8 cellular contexts compared by ENCODE assay signal in genomic region chr19:9914315-9915207, GRCh38. TPM values are rescaled to one million over a fixed set of nuclear protein-coding genes. Genes with fewer than 3 reads are reported as not detected.
DNase-seq lines count a peak whose midpoint lies in the region; ATAC-seq and TF ChIP-seq lines count a peak whose summit lies in the region.

No MANE protein-coding gene starts in this region.

- no peak overlapping the region for H3K27ac Mint-ChIP-seq in HFFc6

- H3K27me3 Mint-ChIP-seq in HFFc6 (ENCODE audit: insufficient read depth) = peaks cover 14% of the 10 kb centered on the region

- DNase-seq in CMK (ENCODE audit: low read depth) = peak; percentile 64
- DNase-seq in HFFc6 = peak; percentile 66
- peak; percentile 86 to 87 for DNase-seq in NOMO-1 (lab: John Stamatoyannopoulos, UW; ENCODE audit: unreplicated experiment in 2 of 2)
- peak; percentile 58 to 68 (median 62) for DNase-seq in activated CD8-positive, alpha-beta memory T cell treated with anti-CD3 and anti-CD28 coated beads for 48 hours (ENCODE audit: low read depth in 2 of 3, low spot score in 2 of 3)
- DNase-seq in mucosa of descending colon = peak; percentile 70 to 81 (median 74)
- peak; percentile 69 to 75 for DNase-seq in stimulated activated CD8-positive, alpha-beta memory T cell treated with anti-CD3 and anti-CD28 coated beads, Interleukin-2, amount 100 ng/mL, for 48 hours (ENCODE audit: low read depth in 2 of 2)
- no peak for DNase-seq in NCI-H510A (lab: John Stamatoyannopoulos, UW)

- peak overlapping the region; percentile 71 for H3K4me3 Mint-ChIP-seq in HFFc6

- H3K36me3 Mint-ChIP-seq in HFFc6 (ENCODE audit: low read depth) = no peaks in the 10 kb centered on the region; the same call in 1 of the 2 replicates

- peak overlapping the region; percentile 79 for H3K9ac ChIP-seq in endocrine pancreas (ENCODE audit: control insufficient read depth, insufficient read depth, low read length)

- intact Hi-C loops in mucosa of descending colon (cut with DNase I, micrococcal nuclease) = no loop called here

- peak; percentile 81 for TF ChIP-seq CTCF in HFFc6 (IDR thresholded peaks at IDR 0.05)
- peak; percentile 28 for TF ChIP-seq CTCF in mucosa of descending colon (IDR thresholded peaks at IDR 0.05)

- no peaks in the 10 kb centered on the region for H3K9me3 Mint-ChIP-seq in HFFc6

- H3K4me1 Mint-ChIP-seq in HFFc6 (ENCODE audit: low read depth) = peaks cover 18% of the 10 kb centered on the region

- no peaks in the 10 kb centered on the region for H3K27me3 ChIP-seq in endocrine pancreas (ENCODE audit: control insufficient read depth, insufficient read depth, low read length)

- H3K4me3 ChIP-seq in endocrine pancreas (ENCODE audit: control insufficient read depth, insufficient read depth, low read length) (no peak overlapping the region), mucosa of descending colon (no peak overlapping the region)

- H3K4me1 ChIP-seq in endocrine pancreas (ENCODE audit: control insufficient read depth, insufficient read depth, low read length) = no peaks in the 10 kb centered on the region
- H3K4me1 ChIP-seq in mucosa of descending colon (ENCODE audit: low read depth) = peaks cover 13% of the 10 kb centered on the region

- H3K9me3 ChIP-seq in endocrine pancreas (ENCODE audit: control insufficient read depth, low read length) (no peaks in the 10 kb centered on the region), mucosa of descending colon (no peaks in the 10 kb centered on the region)

- ATAC-seq in mucosa of descending colon = peak; percentile 93

- no peaks in the 10 kb centered on the region for H3K36me3 ChIP-seq in endocrine pancreas (ENCODE audit: control insufficient read depth, insufficient read depth, low read length)
- no peaks in the 10 kb centered on the region for H3K36me3 ChIP-seq in mucosa of descending colon (ENCODE audit: low read depth)

RNA-seq across cellular contexts. Expression of gene OLFM2, which starts 21.8 kb away (rescaled TPM):
- 1 to 10 TPM; 1.9 to 7.0 (median 6.3) TPM for total RNA-seq in HFFc6 (2021; fragmentation: NEBNext Ultra II Directional; extraction: Animal tissue kit (Norgen Biotek cat#: 25700))
- 1 to 10 TPM; 1.4 to 5.7 (median 1.9) TPM for total RNA-seq in mucosa of descending colon
